1 cellular context compared by ENCODE assay signal in genomic region chr4:110622841-110623709, GRCh38.
TF ChIP-seq lines count a peak whose summit lies in the region.

Gene PITX2 (minus strand): TSS chr4:110623077. CDS start chr4:110622460, 617 bp downstream.

TF ChIP-seq in Ishikawa, 13 proteins besides CTCF, POLR2A, EP300 and RAD21 (continued from another document):
- no peak for TF ChIP-seq REST (IDR thresholded peaks at IDR 0.05; ENCODE audit: low read depth)
- TF ChIP-seq MAX (IDR thresholded peaks at IDR 0.05) = peak; percentile 67; the same call in 1 of the 2 replicates
- no peak for TF ChIP-seq CEBPB (IDR thresholded peaks at IDR 0.05)
